Comparison of ENCODE assay signal across 18 cellular contexts in genomic region chr1:236830116-236830515, GRCh38. TPM values are rescaled to one million over a fixed set of nuclear protein-coding genes. Genes with fewer than 3 reads are reported as not detected.
DNase-seq lines count a peak whose midpoint lies in the region; FAIRE-seq and TF ChIP-seq lines count a peak whose summit lies in the region.
"Had no signal": no experiment of that assay in that cellular context is flagged by ENCODE, and none has a peak within 500 bp of the region (broad histone marks: within the 10 kb centered on the region; RNA-seq: fewer than 3 reads in every experiment).

No MANE protein-coding gene starts in this region.

- H3K4me3 ChIP-seq in WERI-Rb-1 (ENCODE audit: low read depth, low read length) = no peak overlapping the region
- no peak overlapping the region for H3K4me3 ChIP-seq in left ventricle myocardium inferior
- no peak overlapping the region for H3K4me3 ChIP-seq in tibial nerve
- H3K4me3 ChIP-seq in ascending aorta = no peak overlapping the region
- H3K4me3 ChIP-seq: BLaER1 treated with 17β-estradiol and CSF1 and Interleukin-3, amounts not matched to agents 10 nM and 100 nM; GM12878 had no signal

- peaks cover 40% of the 10 kb centered on the region for H3K4me1 ChIP-seq in left ventricle myocardium inferior
- peaks cover 0 to 18% (median 0%) of the 10 kb centered on the region in 4 donors for H3K4me1 ChIP-seq in tibial nerve
- no peaks in the 10 kb centered on the region for H3K4me1 ChIP-seq in ascending aorta
- H3K4me1 ChIP-seq: BLaER1 treated with 17β-estradiol and CSF1 and Interleukin-3, amounts not matched to agents 10 nM and 100 nM had no signal

- no peak for TF ChIP-seq EP300 in tibial nerve (IDR thresholded peaks at IDR 0.05)

- H3K27me3 ChIP-seq in WERI-Rb-1 (ENCODE audit: insufficient read depth, low read depth, severe bottlenecking) (no peaks in the 10 kb centered on the region), left ventricle myocardium inferior (ENCODE audit: low read depth) (no peaks in the 10 kb centered on the region), tibial nerve (no peaks in the 10 kb centered on the region), ascending aorta (no peaks in the 10 kb centered on the region)
- H3K27me3 ChIP-seq: BLaER1 treated with 17β-estradiol and CSF1 and Interleukin-3, amounts not matched to agents 10 nM and 100 nM had no signal

- H3K27ac ChIP-seq in WERI-Rb-1 (peak overlapping the region; percentile 5; the same call in 1 of the 2 replicates), left ventricle myocardium inferior (replicated peaks) (peak overlapping the region; percentile 80), tibial nerve (peak overlapping the region; percentile 3 to 72 (median 47)), ascending aorta (no peak overlapping the region)
- H3K27ac ChIP-seq: BLaER1 treated with 17β-estradiol and CSF1 and Interleukin-3, amounts not matched to agents 10 nM and 100 nM had no signal

- H3K36me3 ChIP-seq in WERI-Rb-1 = peaks cover 71% of the 10 kb centered on the region
- peaks cover 80% of the 10 kb centered on the region for H3K36me3 ChIP-seq in left ventricle myocardium inferior
- peaks cover 0 to 85% (median 14%) of the 10 kb centered on the region in 3 donors for H3K36me3 ChIP-seq in tibial nerve
- H3K36me3 ChIP-seq in ascending aorta = peaks cover 76 to 94% of the 10 kb centered on the region in 2 donors

- no peak for TF ChIP-seq POLR2A in tibial nerve (IDR thresholded peaks at IDR 0.05)

- H3K9me3 ChIP-seq in WERI-Rb-1 (ENCODE audit: severe bottlenecking) (no peaks in the 10 kb centered on the region), left ventricle myocardium inferior (replicated peaks) (no peaks in the 10 kb centered on the region), tibial nerve (no peaks in the 10 kb centered on the region), ascending aorta (no peaks in the 10 kb centered on the region)
- H3K9me3 ChIP-seq: BLaER1 treated with 17β-estradiol and CSF1 and Interleukin-3, amounts not matched to agents 10 nM and 100 nM had no signal

- intact Hi-C loops in left ventricle myocardium inferior (cut with micrococcal nuclease) (no loop called here), ascending aorta (cut with DNase I) (no loop called here)

- DNase-seq in D721Med (ENCODE audit: insufficient read length, low spot score) = no peak
- DNase-seq in WERI-Rb-1 = no peak
- no peak for DNase-seq in left ventricle myocardium inferior
- no peak for DNase-seq in tibial nerve (ENCODE audit: low spot score in 2 of 2)
- DNase-seq in NCI-H2196 treated with DMSO at 0.1 percent for 48 hours (lab: John Stamatoyannopoulos, UW; ENCODE audit: unreplicated experiment) = no peak
- DNase-seq in ascending aorta (ENCODE audit: low spot score in 2 of 2) = no peak
- DNase-seq: Calu3; CD8-positive, alpha-beta T cell; DMS 273 treated with DMSO at 0.1 percent for 48 hours; DMS53; DND-41; EL; GOT3; H7; HFFc6 had no signal

- 37% methylated on average over 3 of the region's 3 CpGs for WGBS in tibial nerve, 2 donors

- TF ChIP-seq CTCF in D721Med (IDR thresholded peaks at IDR 0.05; ENCODE audit: insufficient read depth, missing control alignments) (no peak), WERI-Rb-1 (IDR thresholded peaks at IDR 0.05; ENCODE audit: low read depth, low read length) (no peak), left ventricle myocardium inferior (IDR thresholded peaks at IDR 0.05; ENCODE audit: borderline replicate concordance) (no peak), tibial nerve (IDR thresholded peaks at IDR 0.05) (no peak), ascending aorta (IDR thresholded peaks at IDR 0.05) (no peak)

- peak; percentile 11 for FAIRE-seq in D721Med (lab: Jason Lieb, UNC)
- FAIRE-seq: GM12878, HTR-8/SVneo had no signal

RNA-seq across cellular contexts. Expression of gene MTR, which starts 35.0 kb away (rescaled TPM):
- total RNA-seq in left ventricle myocardium inferior = 47.6 TPM
- total RNA-seq in tibial nerve = 10 to 100 TPM; 42.3 to 55.3 (median 44.7) TPM
- 36.1 TPM for total RNA-seq in ascending aorta

Comparison
In these comparisons a context has a peak if more than half of its experiments do, and no peak if none do; other contexts are left out.
1. H3K27ac ChIP-seq: peak in WERI-Rb-1 (single experiment), left ventricle myocardium inferior (single experiment) and tibial nerve (4 of 4); none in ascending aorta (0 of 2).